ENCODE assay signal across 12 cellular contexts in genomic region chr5:10710513-10711128, GRCh38.
"Had no signal": no experiment of that assay in that cellular context is flagged by ENCODE, and none has a peak within 500 bp of the region (broad histone marks: within the 10 kb centered on the region; RNA-seq: fewer than 3 reads in every experiment).

No MANE protein-coding gene starts in this region.

- H3K9me3 Mint-ChIP-seq: activated B cell treated with CpG ODN at 0.5 μM for 24 hours; activated CD4-positive, alpha-beta T cell treated with anti-CD3 and anti-CD28 coated beads, Interleukin-2, amount 10 ng/mL, durations not matched to agents 24 days and 14 days; nephron had no signal

- H3K9ac ChIP-seq: SK-N-SH had no signal

- H3K9me3 ChIP-seq: heart left ventricle, SK-N-SH, thyroid gland, vagina had no signal

- H3K4me3 Mint-ChIP-seq: activated B cell treated with CpG ODN at 0.5 μM for 24 hours; activated CD4-positive, alpha-beta T cell treated with anti-CD3 and anti-CD28 coated beads, Interleukin-2, amount 10 ng/mL, durations not matched to agents 24 days and 14 days; nephron had no signal

- H3K4me3 ChIP-seq: heart left ventricle, skin epidermis, thyroid gland, vagina had no signal

- H3K27me3 ChIP-seq: heart left ventricle, thyroid gland, vagina had no signal

- H3K4me2 ChIP-seq: SK-N-SH had no signal

- H3K27ac ChIP-seq: skin epidermis, vagina had no signal

- H3K4me1 Mint-ChIP-seq: nephron had no signal

- H3K4me1 ChIP-seq: thyroid gland, vagina had no signal

- ATAC-seq: heart left ventricle had no signal

- H3K27ac Mint-ChIP-seq: activated B cell treated with CpG ODN at 0.5 μM for 24 hours; activated CD4-positive, alpha-beta T cell treated with anti-CD3 and anti-CD28 coated beads, Interleukin-2, amount 10 ng/mL, durations not matched to agents 24 days and 14 days had no signal

- H3K27me3 Mint-ChIP-seq: activated B cell treated with CpG ODN at 0.5 μM for 24 hours; activated CD4-positive, alpha-beta T cell treated with anti-CD3 and anti-CD28 coated beads, Interleukin-2, amount 10 ng/mL, durations not matched to agents 24 days and 14 days had no signal

- DNase-seq: activated B cell treated with CpG ODN at 0.5 μM for 24 hours; activated CD4-positive, alpha-beta T cell treated with anti-CD3 and anti-CD28 coated beads, Interleukin-2, amount 10 ng/mL, durations not matched to agents 24 days and 14 days; activated naive CD4-positive, alpha-beta T cell treated with Interleukin-2 at 50 U/mL for 16 hours; activated T-cell treated with anti-CD3 and anti-CD28 coated beads, Interleukin-2, amount 50 U/mL, for 48 hours; foreskin melanocyte; heart left ventricle; retina; SK-N-SH; thyroid gland had no signal

- H3K36me3 ChIP-seq: vagina had no signal
